In the genomic region with DNA sequence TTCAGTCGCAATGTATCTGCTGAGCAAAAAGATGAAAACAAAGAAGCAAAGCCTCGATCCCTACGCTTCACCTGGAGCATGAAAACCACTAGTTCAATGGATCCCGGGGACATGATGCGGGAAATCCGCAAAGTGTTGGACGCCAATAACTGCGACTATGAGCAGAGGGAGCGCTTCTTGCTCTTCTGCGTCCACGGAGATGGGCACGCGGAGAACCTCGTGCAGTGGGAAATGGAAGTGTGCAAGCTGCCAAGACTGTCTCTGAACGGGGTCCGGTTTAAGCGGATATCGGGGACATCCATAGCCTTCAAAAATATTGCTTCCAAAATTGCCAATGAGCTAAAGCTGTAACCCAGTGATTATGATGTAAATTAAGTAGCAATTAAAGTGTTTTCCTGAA, we compare ENCODE assay signal across 17 cellular contexts. TPM values are rescaled to one million over a fixed set of nuclear protein-coding genes. Genes with fewer than 3 reads are reported as not detected.
DNase-seq lines count a peak whose midpoint lies in the region; ATAC-seq and TF ChIP-seq lines count a peak whose summit lies in the region.
"Had no signal": no experiment of that assay in that cellular context is flagged by ENCODE, and none has a peak within 500 bp of the region (broad histone marks: within the 10 kb centered on the region; RNA-seq: fewer than 3 reads in every experiment).

No MANE protein-coding gene starts in this region.

- H3K27ac Mint-ChIP-seq in activated naive CD4-positive, alpha-beta T cell treated with anti-CD3 and anti-CD28 coated beads, Interleukin-2, amount 50 U/mL, for 24 hours, result peak overlapping the region; percentile 17
- no peak overlapping the region for H3K27ac Mint-ChIP-seq in activated naive CD4-positive, alpha-beta T cell treated with anti-CD3 and anti-CD28 coated beads for 36 hours
- H3K27ac Mint-ChIP-seq: CD8-positive, alpha-beta T cell had no signal

- no peaks in the 10 kb centered on the region for H3K27me3 ChIP-seq in testis
- H3K27me3 ChIP-seq: SJCRH30 had no signal

- intact Hi-C loops in activated naive CD4-positive, alpha-beta T cell treated with anti-CD3 and anti-CD28 coated beads for 36 hours (cut with micrococcal nuclease), result loop anchor here (5.0 kb wide), 1 partner anchor 44 kb away; no protein-coding TSS in a partner anchor
- intact Hi-C loops in testis (cut with DNase I; ENCODE audit: low total_unique reads), result loop anchor here (10.0 kb wide), 1 partner anchor 52 kb away; no protein-coding TSS in a partner anchor

- no peak for TF ChIP-seq POLR2A in testis (IDR thresholded peaks at IDR 0.05)

- no peaks in the 10 kb centered on the region for H3K9me3 Mint-ChIP-seq in activated naive CD4-positive, alpha-beta T cell treated with anti-CD3 and anti-CD28 coated beads, Interleukin-2, amount 50 U/mL, for 24 hours
- no peaks in the 10 kb centered on the region for H3K9me3 Mint-ChIP-seq in activated naive CD4-positive, alpha-beta T cell treated with anti-CD3 and anti-CD28 coated beads for 36 hours
- H3K9me3 Mint-ChIP-seq: CD8-positive, alpha-beta T cell had no signal

- H3K4me1 ChIP-seq in testis, result peaks cover 14% of the 10 kb centered on the region
- H3K4me1 ChIP-seq: SJCRH30 had no signal

- POLR2A ChIA-PET in GM10248 (lab: Yijun Ruan, JAX), result no interaction called here

- peak overlapping the region; percentile 29 for H3K27ac ChIP-seq in angular gyrus (ENCODE audit: low read depth, low read length)
- H3K27ac ChIP-seq in testis, result no peak overlapping the region
- H3K27ac ChIP-seq: SJCRH30 had no signal

- no peaks in the 10 kb centered on the region for H3K27me3 Mint-ChIP-seq in activated naive CD4-positive, alpha-beta T cell treated with anti-CD3 and anti-CD28 coated beads, Interleukin-2, amount 50 U/mL, for 24 hours
- no peaks in the 10 kb centered on the region for H3K27me3 Mint-ChIP-seq in activated naive CD4-positive, alpha-beta T cell treated with anti-CD3 and anti-CD28 coated beads for 36 hours (ENCODE audit: low read depth)

- WGBS in testis, 2 donors, result 90 to 94% methylated on average over 18 of the region's 18 CpGs

- CTCF ChIA-PET in activated naive CD4-positive, alpha-beta T cell treated with anti-CD3 and anti-CD28 coated beads for 36 hours (lab: Charles Lee), result interaction anchor here (2.6 kb wide), 1 partner anchor 15 kb away, joined by 9 read pairs; no protein-coding TSS in a partner anchor
- CTCF ChIA-PET in GM10248 (lab: Yijun Ruan, JAX), result interaction anchor here (1.2 to 5.5 kb wide), 5 partner anchors 8 to 51 kb away, joined by 3 to 39 read pairs (median 4); no protein-coding TSS in a partner anchor

- TF ChIP-seq CTCF in testis (IDR thresholded peaks at IDR 0.05) (no peak), GM10248 (IDR thresholded peaks at IDR 0.05; ENCODE audit: control extremely low read depth, extremely low read depth, low read depth, missing control alignments) (no peak)

- ATAC-seq in left lobe of liver, result no peak
- ATAC-seq in HG03439 (IDR thresholded peaks at IDR 0.05; ENCODE audit: unreplicated experiment), result no peak
- ATAC-seq: CD8-positive, alpha-beta T cell had no signal

- H3K4me3 ChIP-seq in testis, result no peak overlapping the region
- H3K4me3 ChIP-seq: SJCRH30 had no signal

- H3K9me3 ChIP-seq in testis, result no peaks in the 10 kb centered on the region
- H3K9me3 ChIP-seq: SJCRH30 had no signal

- DNase-seq in activated naive CD4-positive, alpha-beta T cell treated with anti-CD3 and anti-CD28 coated beads for 36 hours, result no peak
- DNase-seq in left lobe of liver (ENCODE audit: low spot score) (peak; percentile 41), testis (peak; percentile 13), SHP77 (lab: John Stamatoyannopoulos, UW) (no peak), GM10248 (ENCODE audit: extremely low spot score) (no peak)
- DNase-seq: Calu3; CD8-positive, alpha-beta T cell; KG1; NCI-H1105 treated with DMSO at 0.1 percent for 48 hours; NCI-H1694; NCI-H748 treated with DMSO at 0.1 percent for 48 hours; OCI-M1; RPMI8226; SJCRH30 had no signal

- peaks cover 16% of the 10 kb centered on the region for H3K36me3 Mint-ChIP-seq in activated naive CD4-positive, alpha-beta T cell treated with anti-CD3 and anti-CD28 coated beads, Interleukin-2, amount 50 U/mL, for 24 hours
- peaks cover 40% of the 10 kb centered on the region for H3K36me3 Mint-ChIP-seq in activated naive CD4-positive, alpha-beta T cell treated with anti-CD3 and anti-CD28 coated beads for 36 hours (ENCODE audit: low read depth)

- no peaks in the 10 kb centered on the region for H3K36me3 ChIP-seq in testis (ENCODE audit: low read depth, missing control alignments)

- H3K4me3 Mint-ChIP-seq in activated naive CD4-positive, alpha-beta T cell treated with anti-CD3 and anti-CD28 coated beads, Interleukin-2, amount 50 U/mL, for 24 hours, result no peak overlapping the region
- H3K4me3 Mint-ChIP-seq in activated naive CD4-positive, alpha-beta T cell treated with anti-CD3 and anti-CD28 coated beads for 36 hours, result no peak overlapping the region
- H3K4me3 Mint-ChIP-seq: CD8-positive, alpha-beta T cell had no signal

- peaks cover 13% of the 10 kb centered on the region for H3K4me1 Mint-ChIP-seq in activated naive CD4-positive, alpha-beta T cell treated with anti-CD3 and anti-CD28 coated beads, Interleukin-2, amount 50 U/mL, for 24 hours
- H3K4me1 Mint-ChIP-seq in activated naive CD4-positive, alpha-beta T cell treated with anti-CD3 and anti-CD28 coated beads for 36 hours (ENCODE audit: low read depth), result peaks cover 7% of the 10 kb centered on the region

RNA-seq across cellular contexts. Expression of gene CKB, which starts 19.8 kb away (rescaled TPM):
- 1 to 10 TPM; 3.8 to 4.9 TPM for total RNA-seq in activated naive CD4-positive, alpha-beta T cell treated with anti-CD3 and anti-CD28 coated beads for 36 hours
- total RNA-seq in left lobe of liver (10.2 TPM), testis (1,000 to 10,000 TPM; 1,148 to 1,322 TPM)
- 504 TPM for polyA plus RNA-seq in testis (ENCODE audit: insufficient read depth, low read depth, low replicate concordance)

RNA-seq across cellular contexts. Expression of gene TRMT61A, which starts 26.1 kb away (rescaled TPM):
- total RNA-seq in activated naive CD4-positive, alpha-beta T cell treated with anti-CD3 and anti-CD28 coated beads for 36 hours, result 1 to 10 TPM; 6.6 to 6.7 TPM
- total RNA-seq in left lobe of liver (6.0 TPM), testis (10 to 100 TPM; 19.1 to 29.8 TPM)
- polyA plus RNA-seq in testis (ENCODE audit: insufficient read depth, low read depth, low replicate concordance), result 12.1 TPM

RNA-seq across cellular contexts. Expression of gene BAG5, which starts 59.6 kb away (rescaled TPM):
- 10 to 100 TPM; 15.5 to 16.6 TPM for total RNA-seq in activated naive CD4-positive, alpha-beta T cell treated with anti-CD3 and anti-CD28 coated beads for 36 hours
- total RNA-seq in left lobe of liver (7.5 TPM), testis (100 to 1,000 TPM in 1 of 2 donors, 10 to 100 TPM in 1; 63.4 to 124 TPM)
- 202 TPM for polyA plus RNA-seq in testis (ENCODE audit: insufficient read depth, low read depth, low replicate concordance)

RNA-seq across cellular contexts. Expression of gene COA8, which starts 59.9 kb away (rescaled TPM):
- 10 to 100 TPM; 36.8 to 48.4 TPM for total RNA-seq in activated naive CD4-positive, alpha-beta T cell treated with anti-CD3 and anti-CD28 coated beads for 36 hours
- total RNA-seq in left lobe of liver, result 17.1 TPM
- 10 to 100 TPM; 28.9 to 68.7 TPM for total RNA-seq in testis
- polyA plus RNA-seq in testis (ENCODE audit: insufficient read depth, low read depth, low replicate concordance), result 152 TPM

Comparison
In these comparisons a context has a peak if more than half of its experiments do, and no peak if none do; other contexts are left out.
1. DNase-seq: peak in left lobe of liver (single experiment) and testis (single experiment); none in activated naive CD4-positive, alpha-beta T cell treated with anti-CD3 and anti-CD28 coated beads for 36 hours (single experiment), SHP77 (0 of 2) and GM10248 (single experiment).
2. RNA of gene CKB, which starts 19.8 kb away (total RNA-seq): 1,148 to 1,322 TPM in testis; 10.2 TPM in left lobe of liver (single experiment) and 3.8 to 4.9 TPM in activated naive CD4-positive, alpha-beta T cell treated with anti-CD3 and anti-CD28 coated beads for 36 hours; every median in the first group is over 100 times any median in the second.